ENCODE assay signal across 29 cellular contexts in the genomic region with DNA sequence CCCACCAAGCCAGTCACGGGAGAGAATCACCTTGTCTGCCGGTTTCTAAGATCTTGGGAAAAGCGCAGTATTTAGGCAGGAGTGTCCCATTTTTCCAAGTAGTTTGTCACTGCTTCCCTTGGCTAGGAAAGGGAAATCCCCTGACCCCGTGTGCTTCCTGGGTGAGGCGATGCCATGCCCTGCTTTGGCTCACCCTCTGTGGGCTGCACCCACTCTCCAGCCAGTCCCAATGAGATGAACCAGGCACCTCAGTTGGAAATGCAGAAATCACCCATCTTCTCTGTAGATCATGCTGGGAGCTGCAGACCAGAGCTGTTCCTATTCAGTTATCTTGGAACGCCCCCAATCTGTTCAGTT.
"Had no signal": no experiment of that assay in that cellular context is flagged by ENCODE, and none has a peak within 500 bp of the region (broad histone marks: within the 10 kb centered on the region; RNA-seq: fewer than 3 reads in every experiment).

No MANE protein-coding gene starts in this region.

- H3K4me3 ChIP-seq: MG63 had no signal

- DNase-seq: Karpas-422, Kasumi-1, MG63, MM.1S, MV-4-11, NCI-H1048, NCI-H1092, NCI-H1092 treated with DMSO at 0.1 percent for 48 hours, NCI-H1105, NCI-H1105 treated with DMSO at 0.1 percent for 48 hours, NCI-H1417 treated with DMSO at 0.1 percent for 48 hours, NCI-H1436, NCI-H1436 treated with DMSO at 0.1 percent for 48 hours, NCI-H146, NCI-H1694, NCI-H1694 treated with DMSO at 0.1 percent for 48 hours, NCI-H187, NCI-H187 treated with DMSO at 0.1 percent for 48 hours, NCI-H1930, NCI-H2029, NCI-H2029 treated with DMSO at 0.1 percent for 48 hours, NCI-H2081, NCI-H2081 treated with DMSO at 0.1 percent for 48 hours, NCI-H2107, NCI-H2227 treated with DMSO at 0.1 percent for 48 hours, NCI-H226, NCI-H446, NCI-H446 treated with DMSO at 0.1 percent for 48 hours had no signal

- H3K4me2 ChIP-seq: KMS-11 had no signal

- H3K27ac ChIP-seq: KMS-11 had no signal

- H3K9me3 ChIP-seq: MG63 had no signal

- H3K36me3 ChIP-seq: MG63 had no signal

- H3K9ac ChIP-seq: KMS-11 had no signal
